In the genomic region with DNA sequence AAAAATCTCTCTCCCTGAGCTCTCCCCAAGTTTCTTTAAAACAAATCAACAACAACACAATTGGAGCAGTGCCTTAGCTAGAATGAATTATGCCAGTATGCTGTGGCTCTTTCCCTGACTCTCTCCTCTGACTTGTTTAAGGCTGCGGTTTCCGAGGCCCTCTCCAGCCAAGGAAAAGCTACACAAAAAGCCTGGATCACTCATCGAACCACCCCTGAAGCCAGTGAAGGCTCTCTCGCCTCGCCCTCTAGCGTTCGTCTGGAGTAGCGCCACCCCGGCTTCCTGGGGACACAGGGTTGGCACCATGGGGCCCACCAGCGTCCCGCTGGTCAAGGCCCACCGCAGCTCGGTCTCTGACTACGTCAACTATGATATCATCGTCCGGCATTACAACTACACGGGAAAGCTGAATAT, we compare ENCODE assay signal across 8 cellular contexts. TPM values are rescaled to one million over a fixed set of nuclear protein-coding genes. Genes with fewer than 3 reads are reported as not detected.
A peak's percentile ranks its signal among the peaks of the same experiment; 100 is the strongest.
DNase-seq lines count a peak whose midpoint lies in the region; ATAC-seq and TF ChIP-seq lines count a peak whose summit lies in the region.

No MANE protein-coding gene starts in this region.

- peak overlapping the region; percentile 98 for H3K27ac Mint-ChIP-seq in activated naive CD8-positive, alpha-beta T cell treated with anti-CD3 and anti-CD28 coated beads, Interleukin-2, amount 50 U/mL, for 24 hours

- peak overlapping the region; percentile 42 to 88 (median 65); a peak in 20 of 22 replicates for H3K9ac ChIP-seq in BLaER1 treated with 17β-estradiol and CSF1 and Interleukin-3, amounts not matched to agents 10 nM and 100 nM

- H3K4me3 ChIP-seq in BLaER1 treated with 17β-estradiol and CSF1 and Interleukin-3, amounts not matched to agents 10 nM and 100 nM: peak overlapping the region; percentile 65 to 90 (median 76)
- H3K4me3 ChIP-seq in heart right ventricle (peak overlapping the region; percentile 56 to 90 (median 71)), transverse colon (peak overlapping the region in 2 of 4 donors; percentile 41 to 69)

- H4K20me1 ChIP-seq in BLaER1 treated with 17β-estradiol and CSF1 and Interleukin-3, amounts not matched to agents 10 nM and 100 nM: peaks cover 0 to 34% (median 10%) of the 10 kb centered on the region in 11 experiments; a peak in 8 of 22 replicates

- H3K27me3 Mint-ChIP-seq in activated naive CD8-positive, alpha-beta T cell treated with anti-CD3 and anti-CD28 coated beads, Interleukin-2, amount 50 U/mL, for 24 hours: no peaks in the 10 kb centered on the region

- H3K9me3 ChIP-seq in BLaER1 treated with 17β-estradiol and CSF1 and Interleukin-3, amounts not matched to agents 10 nM and 100 nM (replicated peaks in 1 of 11): peaks cover 0 to 4% (median 0%) of the 10 kb centered on the region in 11 experiments; a peak in 2 of 22 replicates
- H3K9me3 ChIP-seq in KOPT-K1 (ENCODE audit: insufficient read depth, low read length, poor library complexity, severe bottlenecking) (no peaks in the 10 kb centered on the region), heart right ventricle (no peaks in the 10 kb centered on the region), transverse colon (no peaks in the 10 kb centered on the region)

- H3K4me2 ChIP-seq in BLaER1 treated with 17β-estradiol and CSF1 and Interleukin-3, amounts not matched to agents 10 nM and 100 nM: peak overlapping the region; percentile 80 to 98 (median 95)

- no peak for TF ChIP-seq POLR2A in transverse colon (IDR thresholded peaks at IDR 0.05)

- WGBS in heart right ventricle, 2 donors: 2 to 4% methylated on average over 17 of the region's 17 CpGs
- 0 to 14% methylated on average over 2 to 17 of the region's 17 CpGs for WGBS in transverse colon (ENCODE audit: low coverage in 1 of 2), 2 donors

- H3K36me3 Mint-ChIP-seq in activated naive CD8-positive, alpha-beta T cell treated with anti-CD3 and anti-CD28 coated beads, Interleukin-2, amount 50 U/mL, for 24 hours (ENCODE audit: low read depth): peaks cover 56% of the 10 kb centered on the region

- in situ Hi-C loops in transverse colon (cut with MboI; ENCODE audit: low pct_ligation_motif_present in 1 of 4, low pct_unique_long_range_greater_than_20kb in 1 of 4, low sequenced_read_pairs in 3 of 4): no loop called here

- TF ChIP-seq EP300 in transverse colon (IDR thresholded peaks at IDR 0.05; ENCODE audit: low read depth): no peak

- H3K9me3 Mint-ChIP-seq in activated naive CD8-positive, alpha-beta T cell treated with anti-CD3 and anti-CD28 coated beads, Interleukin-2, amount 50 U/mL, for 24 hours: no peaks in the 10 kb centered on the region

- DNase-seq in SW 1271 (lab: John Stamatoyannopoulos, UW): peak; percentile 46 to 68
- peak; percentile 96 for DNase-seq in activated naive CD8-positive, alpha-beta T cell treated with anti-CD3 and anti-CD28 coated beads, Interleukin-2, amount 50 U/mL, for 24 hours
- peak; percentile 89 to 93 for DNase-seq in heart right ventricle
- peak; percentile 96 for DNase-seq in posterior vena cava (ENCODE audit: low spot score)
- peak; percentile 81 for DNase-seq in transverse colon

- ATAC-seq in GM19324 (IDR thresholded peaks at IDR 0.05; ENCODE audit: low FRiP score, unreplicated experiment) (peak; percentile 28), heart right ventricle (peak; percentile 48 to 76 (median 66))
- ATAC-seq in activated naive CD8-positive, alpha-beta T cell treated with anti-CD3 and anti-CD28 coated beads, Interleukin-2, amount 50 U/mL, for 24 hours: peak; percentile 44

- H3K4me1 ChIP-seq in BLaER1 treated with 17β-estradiol and CSF1 and Interleukin-3, amounts not matched to agents 10 nM and 100 nM: peaks cover 30 to 54% (median 42%) of the 10 kb centered on the region in 10 experiments
- H3K4me1 ChIP-seq in heart right ventricle: peaks cover 0 to 58% (median 40%) of the 10 kb centered on the region in 9 donors
- H3K4me1 ChIP-seq in transverse colon: peaks cover 6 to 31% (median 25%) of the 10 kb centered on the region in 4 donors

- peaks cover 70% of the 10 kb centered on the region for H3K4me1 Mint-ChIP-seq in activated naive CD8-positive, alpha-beta T cell treated with anti-CD3 and anti-CD28 coated beads, Interleukin-2, amount 50 U/mL, for 24 hours

- peaks cover 0 to 38% (median 35%) of the 10 kb centered on the region in 11 experiments; a peak in 20 of 22 replicates for H3K27me3 ChIP-seq in BLaER1 treated with 17β-estradiol and CSF1 and Interleukin-3, amounts not matched to agents 10 nM and 100 nM
- H3K27me3 ChIP-seq in heart right ventricle (no peaks in the 10 kb centered on the region), transverse colon (peaks cover 50% of the 10 kb centered on the region)

- intact Hi-C loops in heart right ventricle (cut with DNase I): loop anchor here (1.0 to 10.0 kb wide), 20 partner anchors 49 to 318 kb away; partner anchors contain the start of gene DPH5 (in 4 of the 10)
- intact Hi-C loops in posterior vena cava (cut with DNase I): no loop called here
- intact Hi-C loops in transverse colon (cut with DNase I; ENCODE audit: low total_unique reads): loop anchor here (5.0 kb wide), 1 partner anchor 316 kb away; no protein-coding TSS in a partner anchor

- TF ChIP-seq CTCF in heart right ventricle (IDR thresholded peaks at IDR 0.05) (peak; percentile 86 to 97 (median 93)), transverse colon (IDR thresholded peaks at IDR 0.05) (peak; percentile 83 to 94 (median 87))

- H3K4me3 Mint-ChIP-seq in activated naive CD8-positive, alpha-beta T cell treated with anti-CD3 and anti-CD28 coated beads, Interleukin-2, amount 50 U/mL, for 24 hours: peak overlapping the region; percentile 96

- H3K27ac ChIP-seq in BLaER1 treated with 17β-estradiol and CSF1 and Interleukin-3, amounts not matched to agents 10 nM and 100 nM: peak overlapping the region; percentile 12 to 86 (median 56); a peak in 19 of 22 replicates
- H3K27ac ChIP-seq in KOPT-K1 (ENCODE audit: low read depth, low read length, poor library complexity, severe bottlenecking) (peak overlapping the region; percentile 89), heart right ventricle (peak overlapping the region; percentile 43 to 99 (median 96)), transverse colon (peak overlapping the region; percentile 5 to 31 (median 12))

- H3K36me3 ChIP-seq in BLaER1 treated with 17β-estradiol and CSF1 and Interleukin-3, amounts not matched to agents 10 nM and 100 nM: peaks cover 10 to 45% (median 33%) of the 10 kb centered on the region in 11 experiments
- H3K36me3 ChIP-seq in KOPT-K1 (ENCODE audit: insufficient read depth, low read length): peaks cover 46% of the 10 kb centered on the region
- H3K36me3 ChIP-seq in heart right ventricle: peaks cover 0 to 47% (median 0%) of the 10 kb centered on the region in 9 donors
- no peaks in the 10 kb centered on the region for H3K36me3 ChIP-seq in transverse colon

RNA-seq across cellular contexts. Expression of gene S1PR1, which starts 1.9 kb away (rescaled TPM):
- total RNA-seq in heart right ventricle: 10 to 100 TPM; 37.4 to 82.2 (median 55.2) TPM
- polyA plus RNA-seq in heart right ventricle: 10 to 100 TPM; 50.3 to 51.2 TPM
- 10 to 100 TPM; 39.7 to 62.3 TPM for total RNA-seq in posterior vena cava
- 10 to 100 TPM in 2 of 4 donors, 1 to 10 TPM in 2; 5.6 to 58.1 (median 10.4) TPM for total RNA-seq in transverse colon

Comparison
In these comparisons a context has a peak if more than half of its experiments do, and no peak if none do; other contexts are left out.
1. H3K27ac ChIP-seq: peak in every context shown above with its lines; median percentile 96 in heart right ventricle; 89 in KOPT-K1; 56 in BLaER1 treated with 17β-estradiol and CSF1 and Interleukin-3, amounts not matched to agents 10 nM and 100 nM; 12 in transverse colon.
2. intact Hi-C loops: an anchor here in heart right ventricle (1.0 to 10.0 kb wide) and transverse colon (5.0 kb wide); none called in posterior vena cava.